Comparison of ENCODE assay signal across 8 cellular contexts in the genomic region with DNA sequence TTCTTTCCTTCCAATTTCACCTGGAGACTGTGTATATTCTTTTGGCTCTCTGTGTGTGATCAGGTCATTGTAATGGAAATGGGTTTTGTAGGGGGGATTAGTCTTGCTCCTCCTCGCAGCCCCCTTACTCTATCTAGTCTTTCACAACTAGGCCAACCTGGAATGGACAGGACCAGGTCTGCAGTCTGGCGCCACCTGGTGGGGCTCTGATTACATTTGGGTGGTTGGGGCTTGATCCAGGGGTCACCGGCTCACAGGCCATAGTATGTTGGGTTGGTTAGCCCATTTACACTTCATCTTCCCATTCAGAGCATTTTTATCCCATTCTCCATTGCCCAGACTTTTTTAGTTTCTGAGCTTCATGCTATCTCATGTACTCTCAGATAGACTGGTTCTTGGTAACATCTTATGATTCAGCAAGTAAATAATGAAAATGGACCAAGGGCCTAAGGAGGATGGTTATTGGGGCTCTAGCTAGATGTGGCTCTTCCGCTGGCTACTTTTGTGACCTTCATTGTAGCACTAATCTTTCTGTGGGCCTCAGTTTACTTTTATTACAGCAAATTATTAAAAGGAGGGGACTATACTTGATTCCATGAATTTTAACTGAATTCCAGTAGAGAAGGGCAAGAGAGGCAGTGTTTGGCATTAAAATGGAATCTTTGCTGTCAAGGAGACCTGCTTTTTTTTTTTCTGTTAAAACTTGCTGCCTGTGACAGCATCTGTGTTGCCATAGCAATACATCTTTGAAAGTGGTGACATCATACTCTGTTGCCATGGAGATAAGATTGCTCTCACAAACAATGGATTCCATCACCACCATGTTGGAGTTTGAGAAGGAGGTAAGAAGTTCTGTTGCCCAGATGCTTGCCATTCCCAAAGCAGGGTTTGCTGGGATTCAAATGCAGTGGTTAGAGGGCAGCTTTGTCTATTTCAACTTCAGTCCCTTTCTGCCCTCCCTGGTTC.
DNase-seq lines count a peak whose midpoint lies in the region; ATAC-seq, FAIRE-seq and TF ChIP-seq lines count a peak whose summit lies in the region.

No MANE protein-coding gene starts in this region.

- POLR2A ChIA-PET in AG04449 (lab: Yijun Ruan, JAX), result no interaction called here

- H3K4me3 ChIP-seq in AG04449 (ENCODE audit: low read depth, low read length), result no peak overlapping the region
- no peak overlapping the region for H3K4me3 ChIP-seq in cardiac fibroblast (replicated peaks in 1 of 2; ENCODE audit: low read depth in 2 of 2, low read length in 2 of 2)
- no peak overlapping the region for H3K4me3 ChIP-seq in left lung

- peaks cover 0 to 13% of the 10 kb centered on the region in 2 donors for H3K4me1 ChIP-seq in left lung

- peaks cover 0 to 85% of the 10 kb centered on the region in 2 donors for H3K36me3 ChIP-seq in left lung

- ATAC-seq in left lung (peak; percentile 76), GM19324 (IDR thresholded peaks at IDR 0.05; ENCODE audit: low FRiP score, unreplicated experiment) (no peak)

- H3K27ac ChIP-seq in left lung, result no peak overlapping the region

- CTCF ChIA-PET in AG04449 (lab: Yijun Ruan, JAX), result interaction anchor here (0.6 to 10.9 kb wide), 38 partner anchors 9 to 209 kb away, joined by 3 to 276 read pairs (median 4); partner anchors contain the start of gene PLXNA2

- peak; percentile 75 for FAIRE-seq in GM18507 (lab: Jason Lieb, UNC)

- no peaks in the 10 kb centered on the region for H3K27me3 ChIP-seq in left lung

- peak; percentile 77 for TF ChIP-seq CTCF in AG04449 (IDR thresholded peaks at IDR 0.05; ENCODE audit: insufficient read depth, low read length, missing control alignments)
- TF ChIP-seq CTCF in cardiac fibroblast (IDR thresholded peaks at IDR 0.05; ENCODE audit: low read depth, low read length), result peak; percentile 84
- TF ChIP-seq CTCF in left lung (IDR thresholded peaks at IDR 0.05), result peak; percentile 55 to 61

- H3K9me3 ChIP-seq in left lung, result no peaks in the 10 kb centered on the region

- DNase-seq in AG04449 (ENCODE audit: low read depth, low spot score), result no peak
- peak; percentile 32 for DNase-seq in GM18507 (ENCODE audit: extremely low spot score, insufficient read length, low read depth)
- DNase-seq in Kasumi-1 (lab: John Stamatoyannopoulos, UW), result peak; percentile 37 to 56
- peak; percentile 70 for DNase-seq in UCSD-AML1 (lab: John Stamatoyannopoulos, UW; ENCODE audit: unreplicated experiment)
- DNase-seq in cardiac fibroblast (ENCODE audit: low read depth in 2 of 2), result peak; percentile 74 to 82
- DNase-seq in left lung, result peak in 1 of 2 donors; percentile 56
- peak; percentile 23 for DNase-seq in stimulated activated CD8-positive, alpha-beta memory T cell treated with anti-CD3 and anti-CD28 coated beads, Interleukin-15, amount 100 ng/mL, for 24 hours (ENCODE audit: low read depth)

- intact Hi-C loops in left lung (cut with DNase I), result no loop called here
